ENCODE assay signal across 8 cellular contexts in genomic region chr10:75408512-75408881, GRCh38. TPM values are rescaled to one million over a fixed set of nuclear protein-coding genes. Genes with fewer than 3 reads are reported as not detected.
DNase-seq lines count a peak whose midpoint lies in the region; ATAC-seq, FAIRE-seq and TF ChIP-seq lines count a peak whose summit lies in the region.

No MANE protein-coding gene starts in this region.

- no peak overlapping the region for H3K9ac ChIP-seq in HUES48 (ENCODE audit: low read depth, low read length)

- no peak for TF ChIP-seq CTCF in A549 (IDR thresholded peaks at IDR 0.05)

- no peak for FAIRE-seq in A549 (lab: Jason Lieb, UNC)

- CTCF ChIA-PET in A549 (lab: Yijun Ruan, JAX), result interaction anchor here (1.4 to 1.6 kb wide), 2 partner anchors 14 to 620 kb away, joined by 3 to 4 read pairs; no protein-coding TSS in a partner anchor

- intact Hi-C loops in dendritic cell treated with granulocyte-macrophage colony-stimulating factor and Interleukin-4, amounts not matched to agents 40 ng/mL and 50 ng/mL, for 4 days (cut with micrococcal nuclease), result loop anchor here (10.0 kb wide), 1 partner anchor 116 kb away; no protein-coding TSS in a partner anchor

- WGBS in A549 (ENCODE audit: missing lambda C conversion rate), result 2% methylated on average over 17 of the region's 27 CpGs

- H3K4me1 ChIP-seq in A549, result peaks cover 9% of the 10 kb centered on the region
- peaks cover 40% of the 10 kb centered on the region for H3K4me1 ChIP-seq in HUES48 (ENCODE audit: control insufficient read depth, insufficient read depth, low read length)
- peaks cover 2 to 34% of the 10 kb centered on the region in 2 donors for H3K4me1 ChIP-seq in muscle layer of duodenum (ENCODE audit: control insufficient read depth in 1 of 2, insufficient read depth in 2 of 2, low read length in 2 of 2)

- H3K36me3 Mint-ChIP-seq in dendritic cell treated with granulocyte-macrophage colony-stimulating factor and Interleukin-4, amounts not matched to agents 40 ng/mL and 50 ng/mL, for 4 days (ENCODE audit: low read depth), result peaks cover 12% of the 10 kb centered on the region

- H3K27ac ChIP-seq in A549, result peak overlapping the region; percentile 85 to 98
- no peak overlapping the region for H3K27ac ChIP-seq in HUES48 (ENCODE audit: low read depth, low read length)
- H3K27ac ChIP-seq in muscle layer of duodenum (ENCODE audit: low read length), result peak overlapping the region; percentile 62

- peak in 1 of 2 experiments; percentile 29 for DNase-seq in A549 (ENCODE audit: low read depth in 1 of 2, low spot score in 1 of 2)
- no peak for DNase-seq in DMS79 treated with DMSO at 0.1 percent for 48 hours (lab: John Stamatoyannopoulos, UW)

- peaks cover 72% of the 10 kb centered on the region for H3K27me3 Mint-ChIP-seq in dendritic cell treated with granulocyte-macrophage colony-stimulating factor and Interleukin-4, amounts not matched to agents 40 ng/mL and 50 ng/mL, for 4 days

- peak overlapping the region; percentile 81 for H3K27ac Mint-ChIP-seq in dendritic cell treated with granulocyte-macrophage colony-stimulating factor and Interleukin-4, amounts not matched to agents 40 ng/mL and 50 ng/mL, for 4 days

- H3K4me3 ChIP-seq in A549 (peak overlapping the region; percentile 78), HUES48 (ENCODE audit: low read depth, low read length) (peak overlapping the region; percentile 74), muscle layer of duodenum (ENCODE audit: low read depth in 1 of 2, low read length in 2 of 2) (peak overlapping the region; percentile 65 to 93)

- H3K27me3 ChIP-seq in HUES48 (ENCODE audit: control insufficient read depth, insufficient read depth, low read length) (peaks cover 98% of the 10 kb centered on the region), muscle layer of duodenum (ENCODE audit: low read depth, low read length) (peaks cover 3% of the 10 kb centered on the region)

- H3K4me1 Mint-ChIP-seq in dendritic cell treated with granulocyte-macrophage colony-stimulating factor and Interleukin-4, amounts not matched to agents 40 ng/mL and 50 ng/mL, for 4 days (ENCODE audit: low read depth), result peaks cover 36% of the 10 kb centered on the region

- no peak for TF ChIP-seq RAD21 in A549 (conservative IDR thresholded peaks at IDR 0.05 in 1 of 2, IDR thresholded peaks at IDR 0.05 in 1 of 2)

- POLR2A ChIA-PET in A549 (lab: Yijun Ruan, JAX), result interaction anchor here (0.5 to 1.4 kb wide), 3 partner anchors 9 to 516 kb away, joined by 3 to 5 read pairs (median 5); partner anchors contain the start of gene LRMDA

- TF ChIP-seq POLR2A in A549 (IDR thresholded peaks at IDR 0.05; ENCODE audit: low read length), result no peak

- ATAC-seq in A549, result peak in 1 of 2 experiments; percentile 16; a peak in 3 of 6 replicates
- ATAC-seq in GM18519 (IDR thresholded peaks at IDR 0.05; ENCODE audit: low FRiP score, unreplicated experiment), result no peak
- no peak for ATAC-seq in HG02970 (IDR thresholded peaks at IDR 0.05; ENCODE audit: low FRiP score, unreplicated experiment)
- no peak for ATAC-seq in HG02981 (IDR thresholded peaks at IDR 0.05; ENCODE audit: unreplicated experiment)

- H3K9me3 ChIP-seq in A549 (no peaks in the 10 kb centered on the region), HUES48 (ENCODE audit: control insufficient read depth, insufficient read depth, low read length) (no peaks in the 10 kb centered on the region; the same call in 1 of the 2 replicates), muscle layer of duodenum (ENCODE audit: control insufficient read depth in 1 of 2, low read length in 2 of 2) (no peaks in the 10 kb centered on the region)

- no peaks in the 10 kb centered on the region for H3K9me3 Mint-ChIP-seq in dendritic cell treated with granulocyte-macrophage colony-stimulating factor and Interleukin-4, amounts not matched to agents 40 ng/mL and 50 ng/mL, for 4 days

- peak overlapping the region; percentile 99 for H3K4me2 ChIP-seq in A549

- TF ChIP-seq EP300 in A549 (IDR thresholded peaks at IDR 0.05), result no peak

- peak overlapping the region; percentile 96 for H3K4me3 Mint-ChIP-seq in dendritic cell treated with granulocyte-macrophage colony-stimulating factor and Interleukin-4, amounts not matched to agents 40 ng/mL and 50 ng/mL, for 4 days

- H3K36me3 ChIP-seq in HUES48 (ENCODE audit: control insufficient read depth, insufficient read depth, low read length), result no peaks in the 10 kb centered on the region
- no peaks in the 10 kb centered on the region for H3K36me3 ChIP-seq in muscle layer of duodenum (ENCODE audit: control insufficient read depth in 1 of 2, insufficient read depth in 2 of 2, low read length in 2 of 2)

TF ChIP-seq in A549, 52 proteins besides CTCF, POLR2A, EP300 and RAD21:
- peak; percentile 74; the same call in 1 of the 2 replicates for TF ChIP-seq E2F6 (IDR thresholded peaks at IDR 0.05; ENCODE audit: borderline replicate concordance, low read depth)
- TF ChIP-seq FOXS1 (CRISPR knock-in tag; IDR thresholded peaks at IDR 0.05), result no peak
TF ChIP-seq in A549: peak in this region for 1.

RNA-seq across cellular contexts. Expression of gene ZNF503, which starts 6.9 kb away (rescaled TPM):
- polyA plus RNA-seq in A549 (2011; rRNA removed), result 0.54 and 0.71 TPM in 2 replicates
- polyA plus RNA-seq in A549 (2012; cell fraction: cytosol; rRNA removed), result 1.6 and 2.3 TPM in 2 replicates
- polyA plus RNA-seq in A549 (2012; cell fraction: nucleus; rRNA removed), result 5.2 and 8.3 TPM in 2 replicates
- 9.5 to 13.1 TPM (median 12.8 TPM) in 3 replicates for polyA plus RNA-seq in A549 (2017; fragmentation: RNase III; extraction: RNeasy Plus Mini Kit Qiagen cat#74134 plus additional on column Dnase treatment)
- polyA minus RNA-seq in A549 (2011; rRNA and poly(A)+ RNA removed), result 0.33 and 0.49 TPM in 2 replicates

RNA-seq across cellular contexts. Expression of gene LRMDA, which starts 22.9 kb away (rescaled TPM):
- polyA plus RNA-seq in A549 (2011; rRNA removed) (5.2 and 5.6 TPM in 2 replicates), A549 (2017; fragmentation: RNase III; extraction: RNeasy Plus Mini Kit Qiagen cat#74134 plus additional on column Dnase treatment) (4.1 to 5.1 TPM (median 4.6 TPM) in 3 replicates)
- polyA plus RNA-seq in A549 (2012; cell fraction: cytosol; rRNA removed), result 0.73 and 1.4 TPM in 2 replicates
- polyA plus RNA-seq in A549 (2012; cell fraction: nucleus; rRNA removed), result 0.89 and 1.5 TPM in 2 replicates
- polyA minus RNA-seq in A549 (2011; rRNA and poly(A)+ RNA removed), result 8.2 and 14.0 TPM in 2 replicates
